ENCODE assay signal across 3 cellular contexts in the genomic region with DNA sequence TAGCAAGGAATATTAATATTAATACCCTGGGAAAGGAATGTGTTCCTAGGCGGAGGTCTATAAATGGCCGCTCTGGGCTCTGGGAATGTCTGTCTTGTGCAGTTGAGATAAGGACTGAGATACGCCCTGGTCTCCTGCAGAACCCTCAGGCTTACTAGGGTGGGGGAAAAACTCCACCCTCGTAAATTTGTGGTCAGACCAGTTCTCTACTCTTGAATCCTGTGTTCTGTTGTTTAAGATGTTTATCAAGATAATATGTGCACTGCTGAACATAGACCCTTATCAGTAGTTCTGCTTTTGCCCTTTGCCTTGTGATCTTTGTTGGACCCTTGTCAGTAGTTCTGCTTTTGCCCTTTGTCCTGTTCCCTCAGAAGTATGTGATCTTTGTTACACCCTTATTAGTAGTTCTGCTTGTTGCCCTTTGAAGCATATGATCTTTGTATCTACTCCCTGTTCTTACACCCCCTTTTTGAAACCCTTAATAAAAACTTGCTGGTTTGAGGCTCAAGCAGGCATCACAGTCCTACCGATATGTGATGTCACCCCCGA. TPM values are rescaled to one million over a fixed set of nuclear protein-coding genes. Genes with fewer than 3 reads are reported as not detected.
"Had no signal": no experiment of that assay in that cellular context is flagged by ENCODE, and none has a peak within 500 bp of the region (broad histone marks: within the 10 kb centered on the region; RNA-seq: fewer than 3 reads in every experiment).

No MANE protein-coding gene starts in this region.

RNA-seq across cellular contexts. Expression of gene DNAAF4, which starts 28.3 kb away (rescaled TPM):
- total RNA-seq: activated CD8-positive, alpha-beta memory T cell treated with anti-CD3 and anti-CD28 coated beads, Interleukin-2, amount 10 ng/mL, durations not matched to agents 7 days and 5 days; activated CD8-positive, alpha-beta T cell treated with anti-CD3 and anti-CD28 coated beads, Interleukin-2, amount 10 ng/mL, durations not matched to agents 7 days and 5 days; activated T-helper 1 cell treated with anti-CD3 and anti-CD28 coated beads, Interleukin-12 subunit alpha, Interleukin-12 subunit beta, Interleukin-2, Interleukin-4 antibody, amounts not matched to agents 30 ng/mL and 10 ng/mL and 1 ng/mL, durations not matched to agents 14 hours and 24 hours and 36 hours had no signal
